In the genomic region with DNA sequence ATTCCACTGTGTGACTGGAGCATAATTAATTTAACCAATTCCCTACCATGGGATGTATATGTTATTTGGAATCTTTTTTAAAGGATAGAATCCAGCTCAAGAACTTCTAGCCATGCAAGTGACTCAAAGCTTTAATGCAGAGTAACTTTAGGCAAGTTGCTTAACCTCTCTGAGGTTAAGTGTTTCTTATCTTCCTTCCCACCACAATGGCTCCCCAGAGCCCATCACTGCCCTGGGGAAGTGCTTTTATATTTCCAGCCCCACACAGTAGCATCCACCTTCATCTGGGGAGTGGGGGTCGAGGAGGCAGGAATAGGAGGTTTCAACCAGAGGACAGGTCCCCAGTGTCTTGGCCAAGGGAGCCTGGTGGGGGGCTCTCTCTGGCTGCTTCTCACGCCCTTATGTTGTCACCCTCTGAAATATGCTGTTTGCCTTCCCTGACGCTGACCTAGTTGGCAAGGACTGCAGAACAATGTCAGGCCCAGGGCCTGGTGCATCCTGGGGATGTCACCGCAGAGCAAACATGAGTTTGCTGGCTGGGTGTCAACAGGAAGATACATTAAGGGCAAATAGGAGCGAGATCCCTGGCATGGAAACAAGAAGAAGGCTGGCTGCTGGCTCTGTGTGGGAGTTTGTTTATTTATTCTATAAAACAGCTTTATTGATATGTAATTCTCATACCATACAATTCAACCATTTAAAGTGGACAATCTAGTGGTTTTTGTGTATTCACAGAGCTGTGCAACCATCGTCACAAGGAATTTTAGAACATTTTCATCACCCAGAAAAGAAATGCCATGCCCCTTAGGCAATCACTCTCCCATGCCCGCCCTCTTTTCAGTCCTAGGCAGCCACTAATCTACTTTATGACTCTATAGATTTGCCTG, we compare ENCODE assay signal across 1 cellular context.
TF ChIP-seq lines count a peak whose summit lies in the region.

No MANE protein-coding gene starts in this region.

TF ChIP-seq in HEK293, 187 proteins besides CTCF, POLR2A, EP300 and RAD21 (continued from another document):
- TF ChIP-seq YY1 (tag by site-specific recombination; IDR thresholded peaks at IDR 0.05) (no peak), ZNF791 (tag by site-specific recombination; IDR thresholded peaks at IDR 0.05) (no peak), KLF8 (tag by site-specific recombination; IDR thresholded peaks at IDR 0.05) (0 out of 2 replicates have a peak, but pooled peaks have one; percentile 54), SP7 (tag by site-specific recombination; IDR thresholded peaks at IDR 0.05) (peak; percentile 87), FEZF1 (tag by site-specific recombination; IDR thresholded peaks at IDR 0.05) (peak; percentile 78), ZNF629 (tag by site-specific recombination; IDR thresholded peaks at IDR 0.05) (peak; percentile 24; the same call in 1 of the 2 replicates), MZF1 (tag by site-specific recombination; IDR thresholded peaks at IDR 0.05; ENCODE audit: borderline replicate concordance) (0 out of 2 replicates have a peak, but pooled peaks have one; percentile 21), ZBTB48 (tag by site-specific recombination; IDR thresholded peaks at IDR 0.05) (peak; percentile 80), ZFHX2 (tag by site-specific recombination; conservative IDR thresholded peaks at IDR 0.05) (peak; percentile 65), ZNF391 (tag by site-specific recombination; IDR thresholded peaks at IDR 0.05; ENCODE audit: borderline replicate concordance, low read depth) (no peak), ZEB2 (tag by site-specific recombination; IDR thresholded peaks at IDR 0.05) (0 out of 2 replicates have a peak, but pooled peaks have one; percentile 32), ZNF157 (tag by site-specific recombination; IDR thresholded peaks at IDR 0.05) (no peak), GLIS1 (tag by site-specific recombination; IDR thresholded peaks at IDR 0.05) (peak; percentile 74), ZBTB20 (tag by site-specific recombination; IDR thresholded peaks at IDR 0.05) (peak; percentile 58; the same call in 1 of the 2 replicates), ZBTB17 (tag by site-specific recombination; IDR thresholded peaks at IDR 0.05) (peak; percentile 53), ZNF223 (tag by site-specific recombination; IDR thresholded peaks at IDR 0.05) (no peak), ZNF366 (tag by site-specific recombination; conservative IDR thresholded peaks at IDR 0.05) (peak; percentile 52; the same call in 1 of the 2 replicates), ZIC2 (tag by site-specific recombination; IDR thresholded peaks at IDR 0.05) (peak; percentile 41; the same call in 1 of the 2 replicates)
- TF ChIP-seq, protein P1, sequence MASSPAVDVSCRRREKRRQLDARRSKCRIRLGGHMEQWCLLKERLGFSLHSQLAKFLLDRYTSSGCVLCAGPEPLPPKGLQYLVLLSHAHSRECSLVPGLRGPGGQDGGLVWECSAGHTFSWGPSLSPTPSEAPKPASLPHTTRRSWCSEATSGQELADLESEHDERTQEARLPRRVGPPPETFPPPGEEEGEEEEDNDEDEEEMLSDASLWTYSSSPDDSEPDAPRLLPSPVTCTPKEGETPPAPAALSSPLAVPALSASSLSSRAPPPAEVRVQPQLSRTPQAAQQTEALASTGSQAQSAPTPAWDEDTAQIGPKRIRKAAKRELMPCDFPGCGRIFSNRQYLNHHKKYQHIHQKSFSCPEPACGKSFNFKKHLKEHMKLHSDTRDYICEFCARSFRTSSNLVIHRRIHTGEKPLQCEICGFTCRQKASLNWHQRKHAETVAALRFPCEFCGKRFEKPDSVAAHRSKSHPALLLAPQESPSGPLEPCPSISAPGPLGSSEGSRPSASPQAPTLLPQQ (tag by site-specific recombination; IDR thresholded peaks at IDR 0.05): peak; percentile 80
- TF ChIP-seq, protein P2, sequence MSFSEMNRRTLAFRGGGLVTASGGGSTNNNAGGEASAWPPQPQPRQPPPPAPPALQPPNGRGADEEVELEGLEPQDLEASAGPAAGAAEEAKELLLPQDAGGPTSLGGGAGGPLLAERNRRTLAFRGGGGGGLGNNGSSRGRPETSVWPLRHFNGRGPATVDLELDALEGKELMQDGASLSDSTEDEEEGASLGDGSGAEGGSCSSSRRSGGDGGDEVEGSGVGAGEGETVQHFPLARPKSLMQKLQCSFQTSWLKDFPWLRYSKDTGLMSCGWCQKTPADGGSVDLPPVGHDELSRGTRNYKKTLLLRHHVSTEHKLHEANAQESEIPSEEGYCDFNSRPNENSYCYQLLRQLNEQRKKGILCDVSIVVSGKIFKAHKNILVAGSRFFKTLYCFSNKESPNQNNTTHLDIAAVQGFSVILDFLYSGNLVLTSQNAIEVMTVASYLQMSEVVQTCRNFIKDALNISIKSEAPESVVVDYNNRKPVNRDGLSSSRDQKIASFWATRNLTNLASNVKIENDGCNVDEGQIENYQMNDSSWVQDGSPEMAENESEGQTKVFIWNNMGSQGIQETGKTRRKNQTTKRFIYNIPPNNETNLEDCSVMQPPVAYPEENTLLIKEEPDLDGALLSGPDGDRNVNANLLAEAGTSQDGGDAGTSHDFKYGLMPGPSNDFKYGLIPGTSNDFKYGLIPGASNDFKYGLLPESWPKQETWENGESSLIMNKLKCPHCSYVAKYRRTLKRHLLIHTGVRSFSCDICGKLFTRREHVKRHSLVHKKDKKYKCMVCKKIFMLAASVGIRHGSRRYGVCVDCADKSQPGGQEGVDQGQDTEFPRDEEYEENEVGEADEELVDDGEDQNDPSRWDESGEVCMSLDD (tag by site-specific recombination; IDR thresholded peaks at IDR 0.05): 0 out of 2 replicates have a peak, but pooled peaks have one; percentile 34
- TF ChIP-seq, protein P3, sequence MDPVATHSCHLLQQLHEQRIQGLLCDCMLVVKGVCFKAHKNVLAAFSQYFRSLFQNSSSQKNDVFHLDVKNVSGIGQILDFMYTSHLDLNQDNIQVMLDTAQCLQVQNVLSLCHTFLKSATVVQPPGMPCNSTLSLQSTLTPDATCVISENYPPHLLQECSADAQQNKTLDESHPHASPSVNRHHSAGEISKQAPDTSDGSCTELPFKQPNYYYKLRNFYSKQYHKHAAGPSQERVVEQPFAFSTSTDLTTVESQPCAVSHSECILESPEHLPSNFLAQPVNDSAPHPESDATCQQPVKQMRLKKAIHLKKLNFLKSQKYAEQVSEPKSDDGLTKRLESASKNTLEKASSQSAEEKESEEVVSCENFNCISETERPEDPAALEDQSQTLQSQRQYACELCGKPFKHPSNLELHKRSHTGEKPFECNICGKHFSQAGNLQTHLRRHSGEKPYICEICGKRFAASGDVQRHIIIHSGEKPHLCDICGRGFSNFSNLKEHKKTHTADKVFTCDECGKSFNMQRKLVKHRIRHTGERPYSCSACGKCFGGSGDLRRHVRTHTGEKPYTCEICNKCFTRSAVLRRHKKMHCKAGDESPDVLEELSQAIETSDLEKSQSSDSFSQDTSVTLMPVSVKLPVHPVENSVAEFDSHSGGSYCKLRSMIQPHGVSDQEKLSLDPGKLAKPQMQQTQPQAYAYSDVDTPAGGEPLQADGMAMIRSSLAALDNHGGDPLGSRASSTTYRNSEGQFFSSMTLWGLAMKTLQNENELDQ (tag by site-specific recombination; IDR thresholded peaks at IDR 0.05; ENCODE audit: low read depth): no peak
- TF ChIP-seq, protein P4, sequence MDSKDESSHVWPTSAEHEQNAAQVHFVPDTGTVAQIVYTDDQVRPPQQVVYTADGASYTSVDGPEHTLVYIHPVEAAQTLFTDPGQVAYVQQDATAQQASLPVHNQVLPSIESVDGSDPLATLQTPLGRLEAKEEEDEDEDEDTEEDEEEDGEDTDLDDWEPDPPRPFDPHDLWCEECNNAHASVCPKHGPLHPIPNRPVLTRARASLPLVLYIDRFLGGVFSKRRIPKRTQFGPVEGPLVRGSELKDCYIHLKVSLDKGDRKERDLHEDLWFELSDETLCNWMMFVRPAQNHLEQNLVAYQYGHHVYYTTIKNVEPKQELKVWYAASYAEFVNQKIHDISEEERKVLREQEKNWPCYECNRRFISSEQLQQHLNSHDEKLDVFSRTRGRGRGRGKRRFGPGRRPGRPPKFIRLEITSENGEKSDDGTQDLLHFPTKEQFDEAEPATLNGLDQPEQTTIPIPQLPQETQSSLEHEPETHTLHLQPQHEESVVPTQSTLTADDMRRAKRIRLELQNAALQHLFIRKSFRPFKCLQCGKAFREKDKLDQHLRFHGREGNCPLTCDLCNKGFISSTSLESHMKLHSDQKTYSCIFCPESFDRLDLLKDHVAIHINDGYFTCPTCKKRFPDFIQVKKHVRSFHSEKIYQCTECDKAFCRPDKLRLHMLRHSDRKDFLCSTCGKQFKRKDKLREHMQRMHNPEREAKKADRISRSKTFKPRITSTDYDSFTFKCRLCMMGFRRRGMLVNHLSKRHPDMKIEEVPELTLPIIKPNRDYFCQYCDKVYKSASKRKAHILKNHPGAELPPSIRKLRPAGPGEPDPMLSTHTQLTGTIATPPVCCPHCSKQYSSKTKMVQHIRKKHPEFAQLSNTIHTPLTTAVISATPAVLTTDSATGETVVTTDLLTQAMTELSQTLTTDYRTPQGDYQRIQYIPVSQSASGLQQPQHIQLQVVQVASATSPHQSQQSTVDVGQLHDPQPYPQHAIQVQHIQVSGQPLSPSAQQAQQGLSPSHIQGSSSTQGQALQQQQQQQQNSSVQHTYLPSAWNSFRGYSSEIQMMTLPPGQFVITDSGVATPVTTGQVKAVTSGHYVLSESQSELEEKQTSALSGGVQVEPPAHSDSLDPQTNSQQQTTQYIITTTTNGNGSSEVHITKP (tag by site-specific recombination; IDR thresholded peaks at IDR 0.05): peak; percentile 74
- TF ChIP-seq, protein P5, sequence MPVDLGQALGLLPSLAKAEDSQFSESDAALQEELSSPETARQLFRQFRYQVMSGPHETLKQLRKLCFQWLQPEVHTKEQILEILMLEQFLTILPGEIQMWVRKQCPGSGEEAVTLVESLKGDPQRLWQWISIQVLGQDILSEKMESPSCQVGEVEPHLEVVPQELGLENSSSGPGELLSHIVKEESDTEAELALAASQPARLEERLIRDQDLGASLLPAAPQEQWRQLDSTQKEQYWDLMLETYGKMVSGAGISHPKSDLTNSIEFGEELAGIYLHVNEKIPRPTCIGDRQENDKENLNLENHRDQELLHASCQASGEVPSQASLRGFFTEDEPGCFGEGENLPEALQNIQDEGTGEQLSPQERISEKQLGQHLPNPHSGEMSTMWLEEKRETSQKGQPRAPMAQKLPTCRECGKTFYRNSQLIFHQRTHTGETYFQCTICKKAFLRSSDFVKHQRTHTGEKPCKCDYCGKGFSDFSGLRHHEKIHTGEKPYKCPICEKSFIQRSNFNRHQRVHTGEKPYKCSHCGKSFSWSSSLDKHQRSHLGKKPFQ (tag by site-specific recombination; IDR thresholded peaks at IDR 0.05): no peak
- TF ChIP-seq, protein P6, sequence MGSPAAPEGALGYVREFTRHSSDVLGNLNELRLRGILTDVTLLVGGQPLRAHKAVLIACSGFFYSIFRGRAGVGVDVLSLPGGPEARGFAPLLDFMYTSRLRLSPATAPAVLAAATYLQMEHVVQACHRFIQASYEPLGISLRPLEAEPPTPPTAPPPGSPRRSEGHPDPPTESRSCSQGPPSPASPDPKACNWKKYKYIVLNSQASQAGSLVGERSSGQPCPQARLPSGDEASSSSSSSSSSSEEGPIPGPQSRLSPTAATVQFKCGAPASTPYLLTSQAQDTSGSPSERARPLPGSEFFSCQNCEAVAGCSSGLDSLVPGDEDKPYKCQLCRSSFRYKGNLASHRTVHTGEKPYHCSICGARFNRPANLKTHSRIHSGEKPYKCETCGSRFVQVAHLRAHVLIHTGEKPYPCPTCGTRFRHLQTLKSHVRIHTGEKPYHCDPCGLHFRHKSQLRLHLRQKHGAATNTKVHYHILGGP (tag by site-specific recombination; IDR thresholded peaks at IDR 0.05): no peak
